Comparison of ENCODE assay signal across 24 cellular contexts in the genomic region with DNA sequence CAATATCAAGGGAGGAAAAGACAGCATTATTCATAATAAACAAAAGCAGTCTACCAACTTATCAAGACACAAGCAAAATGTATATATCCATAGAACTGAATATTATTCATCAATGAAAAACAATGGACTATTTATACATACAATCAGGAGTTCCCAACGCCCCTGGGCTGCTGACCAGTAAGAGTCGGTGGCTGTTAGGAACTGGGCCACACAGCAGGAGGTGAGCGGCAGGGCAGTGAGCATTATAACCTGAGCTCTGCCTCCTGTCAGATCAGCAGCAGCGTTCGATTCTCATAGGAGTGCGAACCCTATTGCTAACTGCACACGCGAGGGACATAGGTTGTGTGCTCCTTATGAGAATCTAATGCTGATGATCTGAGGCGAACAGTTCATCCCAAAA.
"Had no signal": no experiment of that assay in that cellular context is flagged by ENCODE, and none has a peak within 500 bp of the region (broad histone marks: within the 10 kb centered on the region; RNA-seq: fewer than 3 reads in every experiment).

No MANE protein-coding gene starts in this region.

- H3K27ac ChIP-seq: coronary artery, left lung, prostate gland, sigmoid colon, testis, tibial artery, uterus had no signal

- H3K36me3 ChIP-seq: prostate gland, sigmoid colon, tibial artery, uterus had no signal

- H3K9me3 Mint-ChIP-seq: naive thymus-derived CD4-positive, alpha-beta T cell; nephron; stimulated activated memory B cell treated with anti-CD40 and anti-IgM and Interleukin-4, amounts not matched to agents 10 μg/mL and 1 μg/mL and 100 μg/mL, for 72 hours; type B pancreatic cell had no signal

- FAIRE-seq: endothelial cell of umbilical vein, frontal cortex, keratinocyte had no signal

- H3K4me1 ChIP-seq: left lung, prostate gland, sigmoid colon, testis had no signal

- H3K27ac Mint-ChIP-seq: naive thymus-derived CD4-positive, alpha-beta T cell; nephron; stimulated activated memory B cell treated with anti-CD40 and anti-IgM and Interleukin-4, amounts not matched to agents 10 μg/mL and 1 μg/mL and 100 μg/mL, for 72 hours; type B pancreatic cell had no signal

- ATAC-seq: left cardiac atrium; left lung; naive thymus-derived CD4-positive, alpha-beta T cell; right cardiac atrium; stimulated activated memory B cell treated with anti-CD40 and anti-IgM and Interleukin-4, amounts not matched to agents 10 μg/mL and 1 μg/mL and 100 μg/mL, for 72 hours; stimulated activated naive CD8-positive, alpha-beta T cell treated with anti-CD3 and anti-CD28 coated beads, Interleukin-15, Interleukin-2, amounts not matched to agents 100 U/mL and 50 U/mL, for 24 hours had no signal

- H3K9me3 ChIP-seq: left lung, prostate gland, sigmoid colon, testis, tibial artery, uterus had no signal

- H3K4me1 Mint-ChIP-seq: stimulated activated memory B cell treated with anti-CD40 and anti-IgM and Interleukin-4, amounts not matched to agents 10 μg/mL and 1 μg/mL and 100 μg/mL, for 72 hours had no signal

- H3K4me3 ChIP-seq: coronary artery, left lung, prostate gland, sigmoid colon, testis, tibial artery, uterus had no signal

- DNase-seq: dermis blood vessel endothelial cell; effector memory CD4-positive, alpha-beta T cell; left cardiac atrium; left lung; mesenchymal stem cell; midbrain; naive thymus-derived CD4-positive, alpha-beta T cell; nucleus accumbens; right cardiac atrium; sigmoid colon; stimulated activated CD4-positive, alpha-beta T cell treated with anti-CD3 and anti-CD28 coated beads, Interleukin-2, amount 100 ng/mL, for 24 hours; stimulated activated CD4-positive, alpha-beta T cell treated with anti-CD3 and anti-CD28 coated beads, Interleukin-4, amount 100 ng/mL, for 24 hours; stimulated activated naive CD8-positive, alpha-beta T cell treated with anti-CD3 and anti-CD28 coated beads, Interleukin-15, Interleukin-2, amounts not matched to agents 100 U/mL and 50 U/mL, for 24 hours; testis; tibial artery; uterus had no signal

- H3K27me3 Mint-ChIP-seq: naive thymus-derived CD4-positive, alpha-beta T cell; stimulated activated memory B cell treated with anti-CD40 and anti-IgM and Interleukin-4, amounts not matched to agents 10 μg/mL and 1 μg/mL and 100 μg/mL, for 72 hours; type B pancreatic cell had no signal

- H3K4me3 Mint-ChIP-seq: naive thymus-derived CD4-positive, alpha-beta T cell; nephron; stimulated activated memory B cell treated with anti-CD40 and anti-IgM and Interleukin-4, amounts not matched to agents 10 μg/mL and 1 μg/mL and 100 μg/mL, for 72 hours; type B pancreatic cell had no signal
